Comparison of ENCODE assay signal across 1 cellular context in genomic region chr3:177810162-177810623, GRCh38.
TF ChIP-seq lines count a peak whose summit lies in the region.

No MANE protein-coding gene starts in this region.

TF ChIP-seq in K562, 482 proteins besides CTCF, POLR2A, EP300 and RAD21 (continued from another document and continues in another):
- TF ChIP-seq AFF1 (IDR thresholded peaks at IDR 0.05; ENCODE audit: low read depth in 1 of 2, partially characterized antibody in 2 of 2) (no peak), ZNF586 (CRISPR knock-in tag; conservative IDR thresholded peaks at IDR 0.05) (no peak), THAP12 (CRISPR knock-in tag; IDR thresholded peaks at IDR 0.05) (no peak), ZNF12 (CRISPR knock-in tag; IDR thresholded peaks at IDR 0.05) (no peak), NR2C1 (IDR thresholded peaks at IDR 0.05) (no peak), NR2C1 (tag; IDR thresholded peaks at IDR 0.05) (no peak), SIX5 (IDR thresholded peaks at IDR 0.05; ENCODE audit: borderline replicate concordance in 1 of 2, insufficient read depth in 1 of 2, low read depth in 1 of 2, low read length in 2 of 2) (no peak), ZNF280A (IDR thresholded peaks at IDR 0.05; ENCODE audit: low read depth, partially characterized antibody) (no peak), UBTF (IDR thresholded peaks at IDR 0.05; ENCODE audit: borderline replicate concordance in 1 of 2, low read depth in 2 of 2, low read length in 2 of 2) (no peak), SIN3A (IDR thresholded peaks at IDR 0.05; ENCODE audit: borderline replicate concordance in 2 of 2, control insufficient read depth in 1 of 2, low read depth in 2 of 2, low read length in 2 of 2) (no peak), GATA2 (CRISPR knock-in tag; IDR thresholded peaks at IDR 0.05) (no peak), ZBTB17 (CRISPR knock-in tag; IDR thresholded peaks at IDR 0.05) (no peak), PREB (CRISPR knock-in tag; IDR thresholded peaks at IDR 0.05) (no peak), ETV6 (IDR thresholded peaks at IDR 0.05; ENCODE audit: borderline replicate concordance in 1 of 2, low read depth in 2 of 2, low read length in 1 of 2) (no peak), ETV6 (CRISPR knock-in tag; IDR thresholded peaks at IDR 0.05; ENCODE audit: borderline replicate concordance) (no peak), WHSC1 (IDR thresholded peaks at IDR 0.05; ENCODE audit: low read length) (no peak), SMC3 (conservative IDR thresholded peaks at IDR 0.05; ENCODE audit: insufficient read depth, low read depth, low read length) (no peak), CHD7 (IDR thresholded peaks at IDR 0.05; ENCODE audit: low read depth, low read length) (no peak), NCOA4 (IDR thresholded peaks at IDR 0.05; ENCODE audit: partially characterized antibody) (no peak), HMGXB4 (CRISPR knock-in tag; IDR thresholded peaks at IDR 0.05) (no peak), PHB2 (IDR thresholded peaks at IDR 0.05; ENCODE audit: low read depth) (no peak), SNIP1 (IDR thresholded peaks at IDR 0.05; ENCODE audit: low read depth) (no peak), MAFG (tag; conservative IDR thresholded peaks at IDR 0.05) (peak; percentile 93), CC2D1A (IDR thresholded peaks at IDR 0.05) (no peak), ZNF316 (IDR thresholded peaks at IDR 0.05) (peak; percentile 91), FOXJ2 (tag; IDR thresholded peaks at IDR 0.05) (peak; percentile 75), NFE2L1 (tag; IDR thresholded peaks at IDR 0.05; ENCODE audit: borderline replicate concordance, low read depth) (peak; percentile 50), HNRNPH1 (optimal IDR thresholded peaks at IDR 0.05; ENCODE audit: low read depth, low read length) (no peak), E2F3 (CRISPR knock-in tag; IDR thresholded peaks at IDR 0.05) (no peak), FOSL1 (tag; conservative IDR thresholded peaks at IDR 0.05) (peak; percentile 67), HSF4 (CRISPR knock-in tag; IDR thresholded peaks at IDR 0.05; ENCODE audit: borderline replicate concordance) (no peak), TAF1 (IDR thresholded peaks at IDR 0.05; ENCODE audit: control insufficient read depth, extremely low read depth, insufficient read depth, low read length, severe bottlenecking) (no peak), C11orf30 (IDR thresholded peaks at IDR 0.05; ENCODE audit: low read depth) (peak; percentile 86), ZNF124 (CRISPR knock-in tag; IDR thresholded peaks at IDR 0.05) (no peak), GTF2F1 (IDR thresholded peaks at IDR 0.05; ENCODE audit: low read depth, low read length) (no peak)
